Comparison of ENCODE assay signal across 13 cellular contexts in the genomic region with DNA sequence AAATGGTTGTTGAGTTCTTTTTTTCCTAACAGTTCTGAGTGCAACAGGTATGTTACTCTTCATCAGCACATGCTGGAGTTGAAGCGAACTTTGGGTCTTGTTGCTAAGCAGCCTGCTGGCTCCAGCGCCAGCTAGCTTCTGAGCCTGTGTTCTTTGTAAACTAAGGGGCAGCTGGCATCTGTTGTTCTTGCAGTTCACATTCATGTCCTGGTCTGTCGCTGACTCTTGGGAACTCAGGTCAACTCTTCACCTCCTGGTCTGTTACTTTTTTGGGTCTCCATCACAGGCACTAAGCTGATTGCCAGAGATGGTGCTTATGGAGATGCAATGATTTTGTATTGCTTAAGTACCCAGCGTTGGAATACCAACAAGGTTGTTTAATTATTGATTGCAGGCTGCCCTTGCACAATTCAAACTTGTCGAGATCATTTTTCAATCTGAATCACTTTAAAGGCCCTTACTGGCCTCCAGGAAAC. TPM values are rescaled to one million over a fixed set of nuclear protein-coding genes. Genes with fewer than 3 reads are reported as not detected.
DNase-seq lines count a peak whose midpoint lies in the region.
"Had no signal": no experiment of that assay in that cellular context is flagged by ENCODE, and none has a peak within 500 bp of the region (broad histone marks: within the 10 kb centered on the region; RNA-seq: fewer than 3 reads in every experiment).

No MANE protein-coding gene starts in this region.

- DNase-seq in NCI-H2107 treated with DMSO at 0.1 percent for 48 hours (lab: John Stamatoyannopoulos, UW; ENCODE audit: unreplicated experiment) (peak; percentile 26), NCI-H2107 (lab: John Stamatoyannopoulos, UW) (no peak), NCI-H1092 (lab: John Stamatoyannopoulos, UW) (peak; percentile 11), fibroblast of gingiva (ENCODE audit: low read depth) (peak; percentile 69), renal cortical epithelial cell (ENCODE audit: low read depth) (peak; percentile 88), NCI-H1436 treated with DMSO at 0.1 percent for 48 hours (lab: John Stamatoyannopoulos, UW) (no peak), SW 1271 (lab: John Stamatoyannopoulos, UW) (no peak), NCI-H82 treated with DMSO at 0.1 percent for 48 hours (lab: John Stamatoyannopoulos, UW; ENCODE audit: unreplicated experiment) (no peak)
- DNase-seq: activated CD4-positive, alpha-beta T cell treated with anti-CD3 and anti-CD28 coated beads, Interleukin-2, amount 10 ng/mL, durations not matched to agents 7 days and 5 days; activated naive CD4-positive, alpha-beta T cell treated with anti-CD3 and anti-CD28 coated beads, Interleukin-2, amount 50 U/mL, for 16 hours; CD8-positive, alpha-beta T cell; spleen; upper lobe of right lung had no signal

RNA-seq across cellular contexts. Expression of a gene that starts 40.8 kb away (rescaled TPM):
- 39.6 and 86.7 TPM in 2 replicates for total RNA-seq in renal cortical epithelial cell

Comparison
In these comparisons a context has a peak if more than half of its experiments do, and no peak if none do; other contexts are left out.
1. DNase-seq: peak in NCI-H2107 treated with DMSO at 0.1 percent for 48 hours (single experiment), NCI-H1092 (single experiment), fibroblast of gingiva (single experiment) and renal cortical epithelial cell (single experiment); none in NCI-H2107 (single experiment), NCI-H1436 treated with DMSO at 0.1 percent for 48 hours (single experiment), SW 1271 (0 of 2) and NCI-H82 treated with DMSO at 0.1 percent for 48 hours (single experiment).